ENCODE assay signal across 1 cellular context in genomic region chr9:91328186-91328585, GRCh38.
TF ChIP-seq lines count a peak whose summit lies in the region.

No MANE protein-coding gene starts in this region.

TF ChIP-seq in IMR-90, 13 proteins besides CTCF, POLR2A, EP300 and RAD21 (continued from another document):
- TF ChIP-seq ELK1 (IDR thresholded peaks at IDR 0.05; ENCODE audit: borderline replicate concordance, low read depth, low read length): no peak
- TF ChIP-seq BHLHE40 (IDR thresholded peaks at IDR 0.05; ENCODE audit: low read depth, low read length): no peak
- no peak for TF ChIP-seq MXI1 (IDR thresholded peaks at IDR 0.05; ENCODE audit: borderline replicate concordance, low read depth, low read length)
